8 cellular contexts compared by ENCODE assay signal in genomic region chr2:237474931-237475703, GRCh38. TPM values are rescaled to one million over a fixed set of nuclear protein-coding genes. Genes with fewer than 3 reads are reported as not detected.
DNase-seq lines count a peak whose midpoint lies in the region; ATAC-seq and TF ChIP-seq lines count a peak whose summit lies in the region.

No MANE protein-coding gene starts in this region.

- H3K36me3 ChIP-seq in kidney epithelial cell (ENCODE audit: control insufficient read depth, insufficient read depth, low read length): no peaks in the 10 kb centered on the region

- peak; percentile 67 for TF ChIP-seq CTCF in kidney epithelial cell (IDR thresholded peaks at IDR 0.05; ENCODE audit: insufficient read depth, low read length, poor library complexity, severe bottlenecking)

- no peaks in the 10 kb centered on the region for H3K27me3 ChIP-seq in kidney epithelial cell (ENCODE audit: control insufficient read depth, insufficient read depth, low read length)

- DNase-seq in NCI-H187 (lab: John Stamatoyannopoulos, UW): peak; percentile 14 to 23
- DNase-seq in NCI-H187 treated with DMSO at 0.1 percent for 48 hours (lab: John Stamatoyannopoulos, UW): no peak
- peak; percentile 67 for DNase-seq in NCI-H1694 (lab: John Stamatoyannopoulos, UW)
- peak; percentile 53 for DNase-seq in activated CD4-positive, CD25-positive, alpha-beta regulatory T cell treated with anti-CD3 and anti-CD28 coated beads, Interleukin-2, amount 50 U/mL, for 16 hours (ENCODE audit: low read depth, low spot score)
- peak; percentile 60 for DNase-seq in central memory CD4-positive, alpha-beta T cell
- no peak for DNase-seq in kidney epithelial cell (ENCODE audit: low read depth)
- peak; percentile 83 for DNase-seq in stimulated activated CD4-positive, alpha-beta T cell treated with anti-CD3 and anti-CD28 coated beads, Interleukin-15, amount 100 ng/mL, for 24 hours

- ATAC-seq in HG02623 (IDR thresholded peaks at IDR 0.05; ENCODE audit: unreplicated experiment): peak; percentile 76

- H3K4me3 ChIP-seq in kidney epithelial cell (ENCODE audit: low read depth, low read length): peak overlapping the region; percentile 42

RNA-seq across cellular contexts. Expression of gene MLPH, which starts 11.9 kb away (rescaled TPM):
- 27.3 and 44.6 TPM in 2 replicates for total RNA-seq in kidney epithelial cell

Comparison
In these comparisons a context has a peak if more than half of its experiments do, and no peak if none do; other contexts are left out.
1. DNase-seq: peak in NCI-H187 (2 of 2), NCI-H1694 (single experiment), activated CD4-positive, CD25-positive, alpha-beta regulatory T cell treated with anti-CD3 and anti-CD28 coated beads, Interleukin-2, amount 50 U/mL, for 16 hours (single experiment), central memory CD4-positive, alpha-beta T cell (single experiment) and stimulated activated CD4-positive, alpha-beta T cell treated with anti-CD3 and anti-CD28 coated beads, Interleukin-15, amount 100 ng/mL, for 24 hours (single experiment); none in NCI-H187 treated with DMSO at 0.1 percent for 48 hours (single experiment) and kidney epithelial cell (single experiment).